12 cellular contexts compared by ENCODE assay signal in genomic region chr1:232613752-232614381, GRCh38. TPM values are rescaled to one million over a fixed set of nuclear protein-coding genes. Genes with fewer than 3 reads are reported as not detected.
DNase-seq lines count a peak whose midpoint lies in the region; ATAC-seq, FAIRE-seq and TF ChIP-seq lines count a peak whose summit lies in the region.
"Had no signal": no experiment of that assay in that cellular context is flagged by ENCODE, and none has a peak within 500 bp of the region (broad histone marks: within the 10 kb centered on the region; RNA-seq: fewer than 3 reads in every experiment).

No MANE protein-coding gene starts in this region.

- ATAC-seq in stimulated activated effector memory CD8-positive, alpha-beta T cell treated with anti-CD3 and anti-CD28 coated beads, Interleukin-12 subunit alpha, Interleukin-12 subunit beta, amount 100 ng/mL, for 72 hours = peak; percentile 44
- no peak for ATAC-seq in GM19395 (IDR thresholded peaks at IDR 0.05; ENCODE audit: unreplicated experiment)
- ATAC-seq: natural killer cell treated with Interleukin-12 subunit alpha and Interleukin-12 subunit beta and Interleukin-15 and Interleukin-18, amount 100 ng/mL, for 72 hours had no signal

- H3K4me1 Mint-ChIP-seq in stimulated activated effector memory CD8-positive, alpha-beta T cell treated with anti-CD3 and anti-CD28 coated beads, Interleukin-12 subunit alpha, Interleukin-12 subunit beta, amount 100 ng/mL, for 72 hours = peaks cover 22% of the 10 kb centered on the region

- no peak overlapping the region for H3K4me3 ChIP-seq in fibroblast of villous mesenchyme (ENCODE audit: low read depth, low read length)
- H3K4me3 ChIP-seq: heart left ventricle had no signal

- peak overlapping the region; percentile 34 for H3K27ac Mint-ChIP-seq in stimulated activated effector memory CD8-positive, alpha-beta T cell treated with anti-CD3 and anti-CD28 coated beads, Interleukin-12 subunit alpha, Interleukin-12 subunit beta, amount 100 ng/mL, for 72 hours
- H3K27ac Mint-ChIP-seq: natural killer cell treated with Interleukin-12 subunit alpha and Interleukin-12 subunit beta and Interleukin-15 and Interleukin-18, amount 100 ng/mL, for 72 hours had no signal

- DNase-seq in NCI-H345 (lab: John Stamatoyannopoulos, UW) = peak; percentile 11
- no peak for DNase-seq in NCI-H345 treated with DMSO at 0.1 percent for 48 hours (lab: John Stamatoyannopoulos, UW; ENCODE audit: unreplicated experiment)
- peak; percentile 37 for DNase-seq in RCC 7860 (ENCODE audit: low spot score)
- peak; percentile 95 for DNase-seq in fibroblast of villous mesenchyme (ENCODE audit: low read depth)
- no peak for DNase-seq in stimulated activated effector memory CD8-positive, alpha-beta T cell treated with anti-CD3 and anti-CD28 coated beads, Interleukin-12 subunit alpha, Interleukin-12 subunit beta, amount 100 ng/mL, for 72 hours (ENCODE audit: low spot score in 2 of 2)
- DNase-seq in NCI-H187 treated with DMSO at 0.1 percent for 48 hours (lab: John Stamatoyannopoulos, UW) = no peak
- DNase-seq in medulla oblongata (ENCODE audit: extremely low spot score) = no peak
- DNase-seq: activated CD4-positive, alpha-beta T cell treated with anti-CD3 and anti-CD28 coated beads, Interleukin-2, amount 50 U/mL, for 48 hours; heart left ventricle; Kasumi-1 had no signal

- H3K36me3 Mint-ChIP-seq in stimulated activated effector memory CD8-positive, alpha-beta T cell treated with anti-CD3 and anti-CD28 coated beads, Interleukin-12 subunit alpha, Interleukin-12 subunit beta, amount 100 ng/mL, for 72 hours = no peaks in the 10 kb centered on the region
- H3K36me3 Mint-ChIP-seq: natural killer cell treated with Interleukin-12 subunit alpha and Interleukin-12 subunit beta and Interleukin-15 and Interleukin-18, amount 100 ng/mL, for 72 hours had no signal

- FAIRE-seq in RCC 7860 (lab: Jason Lieb, UNC) = no peak

- H3K9me3 Mint-ChIP-seq in stimulated activated effector memory CD8-positive, alpha-beta T cell treated with anti-CD3 and anti-CD28 coated beads, Interleukin-12 subunit alpha, Interleukin-12 subunit beta, amount 100 ng/mL, for 72 hours = no peaks in the 10 kb centered on the region
- H3K9me3 Mint-ChIP-seq: natural killer cell treated with Interleukin-12 subunit alpha and Interleukin-12 subunit beta and Interleukin-15 and Interleukin-18, amount 100 ng/mL, for 72 hours had no signal

- no peak overlapping the region for H3K4me3 Mint-ChIP-seq in stimulated activated effector memory CD8-positive, alpha-beta T cell treated with anti-CD3 and anti-CD28 coated beads, Interleukin-12 subunit alpha, Interleukin-12 subunit beta, amount 100 ng/mL, for 72 hours
- H3K4me3 Mint-ChIP-seq: natural killer cell treated with Interleukin-12 subunit alpha and Interleukin-12 subunit beta and Interleukin-15 and Interleukin-18, amount 100 ng/mL, for 72 hours had no signal

- no peak for TF ChIP-seq CTCF in fibroblast of villous mesenchyme (IDR thresholded peaks at IDR 0.05; ENCODE audit: insufficient read depth, low read depth, low read length)

RNA-seq across cellular contexts. Expression of gene SIPA1L2, which starts 16.1 kb away (rescaled TPM):
- 5.6 and 6.1 TPM in 2 replicates for total RNA-seq in fibroblast of villous mesenchyme

Comparison
In these comparisons a context has a peak if more than half of its experiments do, and no peak if none do; other contexts are left out.
1. DNase-seq: peak in NCI-H345 (single experiment), RCC 7860 (single experiment) and fibroblast of villous mesenchyme (single experiment); none in NCI-H345 treated with DMSO at 0.1 percent for 48 hours (single experiment), stimulated activated effector memory CD8-positive, alpha-beta T cell treated with anti-CD3 and anti-CD28 coated beads, Interleukin-12 subunit alpha, Interleukin-12 subunit beta, amount 100 ng/mL, for 72 hours (0 of 2), NCI-H187 treated with DMSO at 0.1 percent for 48 hours (single experiment) and medulla oblongata (single experiment).